Comparison of ENCODE assay signal across 9 cellular contexts in genomic region chr17:17696871-17697633, GRCh38. TPM values are rescaled to one million over a fixed set of nuclear protein-coding genes. Genes with fewer than 3 reads are reported as not detected.
DNase-seq lines count a peak whose midpoint lies in the region; ATAC-seq and TF ChIP-seq lines count a peak whose summit lies in the region.
"Had no signal": no experiment of that assay in that cellular context is flagged by ENCODE, and none has a peak within 500 bp of the region (broad histone marks: within the 10 kb centered on the region; RNA-seq: fewer than 3 reads in every experiment).

No MANE protein-coding gene starts in this region.

- 43% methylated on average over 9 of the region's 13 CpGs for WGBS in right lobe of liver (ENCODE audit: insufficient coverage, low coverage, low lambda C conversion rate, missing lambda C conversion rate)

- peak overlapping the region; percentile 54 for H3K4me2 ChIP-seq in Karpas-422 (ENCODE audit: low read depth, low read length, poor library complexity, severe bottlenecking)

- no peaks in the 10 kb centered on the region for H3K9me3 Mint-ChIP-seq in stimulated activated memory B cell treated with anti-CD40 and anti-IgM and Interleukin-4, amounts not matched to agents 10 μg/mL and 1 μg/mL and 100 μg/mL, for 72 hours
- H3K9me3 Mint-ChIP-seq: activated T-cell treated with anti-CD3 and anti-CD28 coated beads, Interleukin-2, amount 50 U/mL, for 72 hours had no signal

- no peak for TF ChIP-seq CTCF in ascending aorta (IDR thresholded peaks at IDR 0.05)
- TF ChIP-seq CTCF in right lobe of liver (IDR thresholded peaks at IDR 0.05), result no peak

- ATAC-seq in right lobe of liver, result peak; percentile 46 to 79 (median 67)
- ATAC-seq in stimulated activated memory B cell treated with anti-CD40 and anti-IgM and Interleukin-4, amounts not matched to agents 10 μg/mL and 1 μg/mL and 100 μg/mL, for 72 hours, result no peak
- no peak for ATAC-seq in GM18907 (IDR thresholded peaks at IDR 0.05; ENCODE audit: unreplicated experiment)

- peak overlapping the region; percentile 56 for H3K9ac ChIP-seq in Karpas-422 (ENCODE audit: low read length)

- TF ChIP-seq POLR2A in right lobe of liver (IDR thresholded peaks at IDR 0.05), result no peak

- H3K27ac ChIP-seq in Karpas-422 (ENCODE audit: low read length) (peak overlapping the region; percentile 79), ascending aorta (peak overlapping the region; percentile 54 to 98), right lobe of liver (peak overlapping the region; percentile 52 to 83 (median 60))

- H3K27me3 ChIP-seq in Karpas-422 (ENCODE audit: low read length) (no peaks in the 10 kb centered on the region), ascending aorta (no peaks in the 10 kb centered on the region), right lobe of liver (no peaks in the 10 kb centered on the region)

- no peak overlapping the region for H2AFZ ChIP-seq in Karpas-422 (ENCODE audit: low read length)

- no peaks in the 10 kb centered on the region for H3K9me2 ChIP-seq in Karpas-422 (replicated peaks; ENCODE audit: insufficient read depth, low read length)

- H3K4me3 Mint-ChIP-seq in stimulated activated memory B cell treated with anti-CD40 and anti-IgM and Interleukin-4, amounts not matched to agents 10 μg/mL and 1 μg/mL and 100 μg/mL, for 72 hours, result no peak overlapping the region

- intact Hi-C loops in ascending aorta (cut with DNase I), result loop anchor here (10.0 kb wide), 1 partner anchor 488 kb away; the partner anchor contains the start of gene ALKBH5
- intact Hi-C loops in right lobe of liver (cut with DNase I), result no loop called here

- H3K9me3 ChIP-seq in Karpas-422 (ENCODE audit: low read length), result no peaks in the 10 kb centered on the region
- no peaks in the 10 kb centered on the region for H3K9me3 ChIP-seq in ascending aorta
- H3K9me3 ChIP-seq in right lobe of liver, result no peaks in the 10 kb centered on the region

- peak overlapping the region; percentile 18 for H3K27ac Mint-ChIP-seq in stimulated activated memory B cell treated with anti-CD40 and anti-IgM and Interleukin-4, amounts not matched to agents 10 μg/mL and 1 μg/mL and 100 μg/mL, for 72 hours
- H3K27ac Mint-ChIP-seq: activated T-cell treated with anti-CD3 and anti-CD28 coated beads, Interleukin-2, amount 50 U/mL, for 72 hours had no signal

- H3K4me3 ChIP-seq in Karpas-422 (ENCODE audit: low read length) (no peak overlapping the region), ascending aorta (no peak overlapping the region), right lobe of liver (no peak overlapping the region)

- H3K36me3 ChIP-seq in Karpas-422 (ENCODE audit: insufficient read depth, low read length), result no peaks in the 10 kb centered on the region
- no peaks in the 10 kb centered on the region for H3K36me3 ChIP-seq in ascending aorta
- no peaks in the 10 kb centered on the region for H3K36me3 ChIP-seq in right lobe of liver

- no peak for DNase-seq in Karpas-422
- DNase-seq in ascending aorta (ENCODE audit: low spot score in 2 of 2), result no peak
- DNase-seq in right lobe of liver, result peak; percentile 53 to 88 (median 83)
- DNase-seq in NCI-H1436 (lab: John Stamatoyannopoulos, UW), result no peak
- no peak for DNase-seq in AG08396 (ENCODE audit: low spot score)
- DNase-seq: activated T-cell treated with anti-CD3 and anti-CD28 coated beads, Interleukin-2, amount 50 U/mL, for 72 hours; SIG-M5 had no signal

- H4K20me1 ChIP-seq in Karpas-422 (ENCODE audit: insufficient read depth, low read depth, low read length), result peaks cover 8% of the 10 kb centered on the region

- peaks cover 82% of the 10 kb centered on the region for H3K4me1 ChIP-seq in Karpas-422 (ENCODE audit: low read length)
- peaks cover 6 to 61% of the 10 kb centered on the region in 2 donors for H3K4me1 ChIP-seq in ascending aorta
- H3K4me1 ChIP-seq in right lobe of liver, result peaks cover 0 to 50% (median 20%) of the 10 kb centered on the region in 4 donors

- peaks cover 11% of the 10 kb centered on the region for H3K36me3 Mint-ChIP-seq in stimulated activated memory B cell treated with anti-CD40 and anti-IgM and Interleukin-4, amounts not matched to agents 10 μg/mL and 1 μg/mL and 100 μg/mL, for 72 hours

- no peaks in the 10 kb centered on the region for H3K27me3 Mint-ChIP-seq in stimulated activated memory B cell treated with anti-CD40 and anti-IgM and Interleukin-4, amounts not matched to agents 10 μg/mL and 1 μg/mL and 100 μg/mL, for 72 hours

- H3K4me1 Mint-ChIP-seq in stimulated activated memory B cell treated with anti-CD40 and anti-IgM and Interleukin-4, amounts not matched to agents 10 μg/mL and 1 μg/mL and 100 μg/mL, for 72 hours, result peaks cover 71% of the 10 kb centered on the region

- H3K79me2 ChIP-seq in Karpas-422 (ENCODE audit: low read length), result peaks cover 94% of the 10 kb centered on the region

RNA-seq across cellular contexts. Expression of gene RAI1, which starts 15.8 kb away (rescaled TPM):
- 18.2 and 35.1 TPM in 2 replicates for total RNA-seq in Karpas-422 (2014; rRNA removed; shearing (Covaris generic); ENCODE audit: low replicate concordance)
- total RNA-seq in ascending aorta (24.7 TPM), right lobe of liver (10 to 100 TPM in 2 of 6 experiments, 1 to 10 TPM in 4; 6.1 to 14.5 (median 8.4) TPM)

Comparison
In these comparisons a context has a peak if more than half of its experiments do, and no peak if none do; other contexts are left out.
1. DNase-seq: peak in right lobe of liver (3 of 3); none in Karpas-422 (single experiment), ascending aorta (0 of 2), NCI-H1436 (single experiment) and AG08396 (single experiment).
2. ATAC-seq: peak in right lobe of liver (4 of 4); none in stimulated activated memory B cell treated with anti-CD40 and anti-IgM and Interleukin-4, amounts not matched to agents 10 μg/mL and 1 μg/mL and 100 μg/mL, for 72 hours (single experiment) and GM18907 (single experiment).
3. Peak in every context shown above with its lines, with median percentiles within 50 percentile points of each other: H3K27ac ChIP-seq.